ENCODE assay signal across 14 cellular contexts in genomic region chr3:174168538-174169254, GRCh38.
DNase-seq lines count a peak whose midpoint lies in the region; ATAC-seq and TF ChIP-seq lines count a peak whose summit lies in the region.
"Had no signal": no experiment of that assay in that cellular context is flagged by ENCODE, and none has a peak within 500 bp of the region (broad histone marks: within the 10 kb centered on the region; RNA-seq: fewer than 3 reads in every experiment).

No MANE protein-coding gene starts in this region.

- no peaks in the 10 kb centered on the region for H3K4me1 ChIP-seq in left lung
- H3K4me1 ChIP-seq: BE2C, SJCRH30 had no signal

- no peak overlapping the region for H3K27ac ChIP-seq in left lung
- H3K27ac ChIP-seq: SJCRH30 had no signal

- H3K9me3 ChIP-seq in left lung = peaks cover 0 to 21% of the 10 kb centered on the region in 2 donors
- H3K9me3 ChIP-seq: BE2C, SJCRH30 had no signal

- no peaks in the 10 kb centered on the region for H3K36me3 ChIP-seq in left lung
- H3K36me3 ChIP-seq: BE2C, SJCRH30 had no signal

- in situ Hi-C loops in KBM-7 (cut with MboI; ENCODE audit: low pct_unique_long_range_greater_than_20kb, low sequenced_read_pairs) = no loop called here

- no peak overlapping the region for H3K4me3 ChIP-seq in left lung
- H3K4me3 ChIP-seq: SJCRH30 had no signal

- no peak for ATAC-seq in left lung
- ATAC-seq: CD8-positive, alpha-beta T cell had no signal

- intact Hi-C loops in left lung (cut with DNase I) = no loop called here

- peak; percentile 39 for DNase-seq in COLO668 (lab: John Stamatoyannopoulos, UW; ENCODE audit: unreplicated experiment)
- DNase-seq in COR-L47 (lab: John Stamatoyannopoulos, UW) = peak; percentile 83
- DNase-seq in NCI-H2081 (lab: John Stamatoyannopoulos, UW) = peak; percentile 87 to 96
- DNase-seq in cerebellar cortex (ENCODE audit: low spot score) = peak; percentile 63
- DNase-seq in KBM-7 = no peak
- no peak for DNase-seq in left lung
- DNase-seq in NCI-H2196 treated with DMSO at 0.1 percent for 48 hours (lab: John Stamatoyannopoulos, UW; ENCODE audit: unreplicated experiment) = no peak
- DNase-seq in KG1 (lab: John Stamatoyannopoulos, UW) = no peak
- DNase-seq: BE2C; CD8-positive, alpha-beta T cell; HCEC 1CT; NCI-H1694; SJCRH30; T-helper 9 cell had no signal

- no peak for TF ChIP-seq CTCF in left lung (IDR thresholded peaks at IDR 0.05)

- no peaks in the 10 kb centered on the region for H3K27me3 ChIP-seq in left lung
- H3K27me3 ChIP-seq: BE2C, SJCRH30 had no signal

Comparison
In these comparisons a context has a peak if more than half of its experiments do, and no peak if none do; other contexts are left out.
1. DNase-seq: peak in COLO668 (single experiment), COR-L47 (single experiment), NCI-H2081 (2 of 2) and cerebellar cortex (single experiment); none in KBM-7 (single experiment), left lung (0 of 2), NCI-H2196 treated with DMSO at 0.1 percent for 48 hours (single experiment) and KG1 (single experiment).